ENCODE assay signal across 17 cellular contexts in genomic region chrX:133150730-133151129, GRCh38. TPM values are rescaled to one million over a fixed set of nuclear protein-coding genes. Genes with fewer than 3 reads are reported as not detected.
DNase-seq lines count a peak whose midpoint lies in the region; TF ChIP-seq lines count a peak whose summit lies in the region.
"Had no signal": no experiment of that assay in that cellular context is flagged by ENCODE, and none has a peak within 500 bp of the region (broad histone marks: within the 10 kb centered on the region; RNA-seq: fewer than 3 reads in every experiment).

No MANE protein-coding gene starts in this region.

- TF ChIP-seq CTCF in nephron (IDR thresholded peaks at IDR 0.05; ENCODE audit: unreplicated experiment in 3 of 3) (no peak), type B pancreatic cell (conservative IDR thresholded peaks at IDR 0.05) (no peak), spleen (IDR thresholded peaks at IDR 0.05 in 8 of 11, conservative IDR thresholded peaks at IDR 0.05 in 3 of 11) (no peak)

- H3K9me3 Mint-ChIP-seq in nephron (peaks cover 18% of the 10 kb centered on the region), type B pancreatic cell (peaks cover 7% of the 10 kb centered on the region)
- H3K9me3 Mint-ChIP-seq: GM23338 had no signal

- DNase-seq in DMS53 (lab: John Stamatoyannopoulos, UW) (peak; percentile 21), DMS53 treated with DMSO at 0.1 percent for 48 hours (lab: John Stamatoyannopoulos, UW; ENCODE audit: unreplicated experiment) (no peak), epithelial cell of prostate (ENCODE audit: low read depth, low spot score) (no peak), type B pancreatic cell (ENCODE audit: extremely low spot score, unreplicated experiment) (no peak), spleen (no peak), NCI-H1417 (lab: John Stamatoyannopoulos, UW) (no peak), NCI-H526 treated with DMSO at 0.1 percent for 48 hours (lab: John Stamatoyannopoulos, UW) (no peak)
- DNase-seq: CD8-positive, alpha-beta T cell; COR-L47; H7 had no signal

- no peak for TF ChIP-seq POLR2A in spleen (IDR thresholded peaks at IDR 0.05)

- H3K9me3 ChIP-seq in spleen = peaks cover 0 to 18% (median 0%) of the 10 kb centered on the region in 8 donors

- H3K27ac ChIP-seq in epithelial cell of prostate (peak overlapping the region; percentile 14), spleen (no peak overlapping the region)
- H3K27ac ChIP-seq: 22Rv1 had no signal

- intact Hi-C loops in spleen (cut with DNase I; ENCODE audit: low total_unique reads) = no loop called here

- 32 to 78% (median 71%) methylated on average over 2 of the region's 2 CpGs for WGBS in spleen, 5 donors

- H3K36me3 Mint-ChIP-seq in nephron (ENCODE audit: low read depth) = peaks cover 4% of the 10 kb centered on the region
- H3K36me3 Mint-ChIP-seq in type B pancreatic cell = no peaks in the 10 kb centered on the region
- H3K36me3 Mint-ChIP-seq: CD14-positive monocyte; CD8-positive, alpha-beta T cell had no signal

- no peaks in the 10 kb centered on the region for H3K27me3 Mint-ChIP-seq in nephron (ENCODE audit: low read depth)
- no peaks in the 10 kb centered on the region for H3K27me3 Mint-ChIP-seq in type B pancreatic cell

- H3K27me3 ChIP-seq in spleen (replicated peaks in 1 of 7) = peaks cover 0 to 9% (median 0%) of the 10 kb centered on the region in 7 donors

- H3K4me1 ChIP-seq in spleen = no peaks in the 10 kb centered on the region

- H3K4me3 Mint-ChIP-seq in nephron (no peak overlapping the region), type B pancreatic cell (no peak overlapping the region)
- H3K4me3 Mint-ChIP-seq: CD14-positive monocyte; CD8-positive, alpha-beta T cell; GM23338 had no signal

- H3K4me3 ChIP-seq in spleen = no peak overlapping the region
- H3K4me3 ChIP-seq: GM23338 had no signal

- no peaks in the 10 kb centered on the region for H3K36me3 ChIP-seq in spleen

- H3K4me1 Mint-ChIP-seq in nephron = peaks cover 9% of the 10 kb centered on the region
- H3K4me1 Mint-ChIP-seq in type B pancreatic cell (ENCODE audit: unreplicated experiment) = peaks cover 9% of the 10 kb centered on the region
- H3K4me1 Mint-ChIP-seq: CD14-positive monocyte, GM23338 had no signal

- peak overlapping the region; percentile 82 to 97 (median 96) for H3K27ac Mint-ChIP-seq in nephron
- peak overlapping the region; percentile 14 for H3K27ac Mint-ChIP-seq in type B pancreatic cell
- H3K27ac Mint-ChIP-seq: CD14-positive monocyte; CD8-positive, alpha-beta T cell; GM23338 had no signal

RNA-seq across cellular contexts. Expression of gene USP26, which starts 53.8 kb away (rescaled TPM):
- not detected in 2 replicates for total RNA-seq in type B pancreatic cell (ENCODE audit: low replicate concordance)
- total RNA-seq in spleen = not detected
- not detected for polyA plus RNA-seq in spleen
- total RNA-seq: A673; CD8-positive, alpha-beta T cell; Daoy; GM23338; H7 had no signal
- polyA plus RNA-seq: BJ, CD14-positive monocyte, GM23338 had no signal
